Comparison of ENCODE assay signal across 8 cellular contexts in the genomic region with DNA sequence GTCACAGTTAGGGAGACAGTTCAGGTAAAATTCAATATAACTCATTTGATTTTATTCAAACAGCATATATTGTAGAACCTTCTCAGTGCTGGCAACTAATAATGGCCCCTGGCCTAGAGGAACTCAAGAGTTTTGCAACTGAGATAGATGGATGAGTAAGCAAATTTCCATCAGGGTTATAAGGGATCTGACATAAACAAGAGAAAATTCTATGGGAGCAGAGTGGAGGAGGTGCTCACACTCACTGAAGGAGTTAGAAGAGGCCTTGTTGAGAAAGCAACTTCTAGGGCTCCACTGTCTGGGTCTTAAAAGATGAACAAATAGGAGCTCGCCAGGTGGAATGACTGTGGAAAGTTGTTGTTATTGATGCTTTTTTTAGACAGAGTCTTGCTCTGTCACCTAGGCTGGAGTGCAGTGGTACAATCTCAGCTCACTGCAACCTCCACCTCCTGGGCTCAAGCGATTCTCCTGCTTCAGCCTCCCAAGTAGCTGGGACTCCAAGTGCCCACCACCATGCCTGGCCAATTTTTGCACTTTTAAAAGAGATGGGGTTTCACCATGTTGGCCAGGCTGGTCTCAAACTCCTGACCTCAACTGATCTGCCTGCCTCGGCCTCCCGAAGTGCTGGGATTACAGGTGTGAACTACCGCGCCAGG.
A peak's percentile ranks its signal among the peaks of the same experiment; 100 is the strongest.
DNase-seq lines count a peak whose midpoint lies in the region; ATAC-seq, FAIRE-seq and TF ChIP-seq lines count a peak whose summit lies in the region.
"Not testable (repeated sequence)": the region's sequence is repeated elsewhere in the genome, so short reads cannot be mapped to it uniquely, and the experiment has no call there.

No MANE protein-coding gene starts in this region.

- not testable (repeated sequence) for H3K9me3 ChIP-seq in BLaER1 treated with 17β-estradiol and CSF1 and Interleukin-3, amounts not matched to agents 10 nM and 100 nM (replicated peaks in 1 of 11); astrocyte (ENCODE audit: insufficient read depth, low read depth, low read length); hepatocyte (ENCODE audit: low read depth); parathyroid adenoma (ENCODE audit: control insufficient read depth, low read length); upper lobe of left lung

- WGBS in hepatocyte (ENCODE audit: low lambda C conversion rate, missing lambda C conversion rate): 80% methylated on average over 6 of the region's 6 CpGs
- WGBS in upper lobe of left lung, 2 donors: 80 to 91% methylated on average over 6 of the region's 6 CpGs

- not testable (repeated sequence) for FAIRE-seq in astrocyte (lab: Jason Lieb, UNC)

- H3K4me3 ChIP-seq in BLaER1 treated with 17β-estradiol and CSF1 and Interleukin-3, amounts not matched to agents 10 nM and 100 nM; HL-60 (replicated peaks; ENCODE audit: insufficient read depth, low read length); astrocyte (ENCODE audit: insufficient read depth, low read depth, low read length); fibroblast of mammary gland (ENCODE audit: control insufficient read depth, low read depth, low read length); hepatocyte; parathyroid adenoma (ENCODE audit: low read depth, low read length); upper lobe of left lung: not testable (repeated sequence)

- H3K36me3 Mint-ChIP-seq in astrocyte (ENCODE audit: low read depth, unreplicated experiment): not testable (repeated sequence)

- DNase-seq in HL-60 (ENCODE audit: low read depth in 1 of 2, low spot score in 1 of 2) (peak in 1 of 2 experiments; percentile 51), OCI-M1 (lab: John Stamatoyannopoulos, UW) (peak; percentile 99), astrocyte (ENCODE audit: low read depth) (peak; percentile 61), fibroblast of mammary gland (ENCODE audit: low read depth) (peak; percentile 90)
- not testable (repeated sequence) for DNase-seq in hepatocyte (ENCODE audit: low spot score); upper lobe of left lung

- not testable (repeated sequence) for TF ChIP-seq EP300 in upper lobe of left lung (IDR thresholded peaks at IDR 0.05)

- TF ChIP-seq POLR2A in upper lobe of left lung (IDR thresholded peaks at IDR 0.05): not testable (repeated sequence)

- TF ChIP-seq CTCF in HL-60 (IDR thresholded peaks at IDR 0.05; ENCODE audit: insufficient read depth, low read length); astrocyte (IDR thresholded peaks at IDR 0.05; ENCODE audit: insufficient read depth, low read depth, low read length); fibroblast of mammary gland (conservative IDR thresholded peaks at IDR 0.05; ENCODE audit: control insufficient read depth, insufficient read depth, low read depth, low read length); hepatocyte (IDR thresholded peaks at IDR 0.05; ENCODE audit: poor library complexity); parathyroid adenoma (IDR thresholded peaks at IDR 0.05); upper lobe of left lung (IDR thresholded peaks at IDR 0.05): not testable (repeated sequence)

- peaks cover 12% of the 10 kb centered on the region for H3K4me1 Mint-ChIP-seq in astrocyte (ENCODE audit: low read depth, unreplicated experiment)

- H3K79me2 ChIP-seq in astrocyte (ENCODE audit: insufficient read depth, low read length); hepatocyte; parathyroid adenoma: not testable (repeated sequence)

- not testable (repeated sequence) for H4K20me1 ChIP-seq in BLaER1 treated with 17β-estradiol and CSF1 and Interleukin-3, amounts not matched to agents 10 nM and 100 nM; astrocyte (ENCODE audit: insufficient read depth, low read length); hepatocyte (ENCODE audit: insufficient read depth, poor library complexity, severe bottlenecking)

- not testable (repeated sequence) for H2AFZ ChIP-seq in astrocyte (ENCODE audit: low read depth, low read length); hepatocyte; parathyroid adenoma

- not testable (repeated sequence) for H3K9me2 ChIP-seq in hepatocyte (replicated peaks; ENCODE audit: insufficient read depth)

- peak overlapping the region; percentile 14 for H3K27ac Mint-ChIP-seq in astrocyte (ENCODE audit: unreplicated experiment)

- not testable (repeated sequence) for H3K9me3 Mint-ChIP-seq in astrocyte (ENCODE audit: unreplicated experiment)

- peak in 1 of 2 donors; percentile 72 for ATAC-seq in upper lobe of left lung (ENCODE audit: low FRiP score in 2 of 2)

- H3K27me3 ChIP-seq in BLaER1 treated with 17β-estradiol and CSF1 and Interleukin-3, amounts not matched to agents 10 nM and 100 nM; HL-60 (ENCODE audit: insufficient read depth, poor library complexity, severe bottlenecking); astrocyte (ENCODE audit: insufficient read depth, low read length); hepatocyte; parathyroid adenoma (ENCODE audit: control insufficient read depth, insufficient read depth, low read length); upper lobe of left lung: not testable (repeated sequence)

- H3K9ac ChIP-seq in BLaER1 treated with 17β-estradiol and CSF1 and Interleukin-3, amounts not matched to agents 10 nM and 100 nM: peak overlapping the region in 2 of 11 experiments; percentile 6 to 60; a peak in 1 of 22 replicates
- not testable (repeated sequence) for H3K9ac ChIP-seq in astrocyte (ENCODE audit: low read length); parathyroid adenoma

- not testable (repeated sequence) for H3K27me3 Mint-ChIP-seq in astrocyte (ENCODE audit: low read depth, unreplicated experiment)

- not testable (repeated sequence) for H3K36me3 ChIP-seq in BLaER1 treated with 17β-estradiol and CSF1 and Interleukin-3, amounts not matched to agents 10 nM and 100 nM; astrocyte (ENCODE audit: insufficient read depth, low read length); hepatocyte (replicated peaks; ENCODE audit: insufficient read depth, low read depth); parathyroid adenoma (ENCODE audit: control insufficient read depth, insufficient read depth, low read length); upper lobe of left lung

- peaks cover 10 to 70% (median 41%) of the 10 kb centered on the region in 10 experiments for H3K4me1 ChIP-seq in BLaER1 treated with 17β-estradiol and CSF1 and Interleukin-3, amounts not matched to agents 10 nM and 100 nM
- not testable (repeated sequence) for H3K4me1 ChIP-seq in astrocyte (ENCODE audit: insufficient read depth, low read length)
- H3K4me1 ChIP-seq in hepatocyte (ENCODE audit: insufficient read depth): peaks cover 29% of the 10 kb centered on the region
- H3K4me1 ChIP-seq in parathyroid adenoma: peaks cover 60% of the 10 kb centered on the region
- H3K4me1 ChIP-seq in upper lobe of left lung: peaks cover 9 to 22% (median 13%) of the 10 kb centered on the region in 4 donors

- H3K27ac ChIP-seq in BLaER1 treated with 17β-estradiol and CSF1 and Interleukin-3, amounts not matched to agents 10 nM and 100 nM: peak overlapping the region in 6 of 11 experiments; percentile 63 to 81 (median 76); a peak in 12 of 22 replicates
- H3K27ac ChIP-seq in HL-60 (replicated peaks) (peak overlapping the region; percentile 60), hepatocyte (peak overlapping the region; percentile 66), parathyroid adenoma (peak overlapping the region; percentile 96), upper lobe of left lung (peak overlapping the region in 3 of 4 donors; percentile 28 to 63 (median 61))
- not testable (repeated sequence) for H3K27ac ChIP-seq in astrocyte (ENCODE audit: low read depth, low read length)

- not testable (repeated sequence) for H3K4me3 Mint-ChIP-seq in astrocyte (ENCODE audit: unreplicated experiment)

- peak overlapping the region in 6 of 11 experiments; percentile 45 to 84 (median 74); a peak in 12 of 22 replicates for H3K4me2 ChIP-seq in BLaER1 treated with 17β-estradiol and CSF1 and Interleukin-3, amounts not matched to agents 10 nM and 100 nM
- not testable (repeated sequence) for H3K4me2 ChIP-seq in astrocyte (ENCODE audit: low read length); hepatocyte; parathyroid adenoma (ENCODE audit: low read length)
